In genomic region chr16:18925306-18926188, GRCh38 we compare ENCODE assay signal across 8 cellular contexts. TPM values are rescaled to one million over a fixed set of nuclear protein-coding genes. Genes with fewer than 3 reads are reported as not detected.
DNase-seq lines count a peak whose midpoint lies in the region; ATAC-seq and TF ChIP-seq lines count a peak whose summit lies in the region.
"Not testable (repeated sequence)": the region's sequence is repeated elsewhere in the genome, so short reads cannot be mapped to it uniquely, and the experiment has no call there.

No MANE protein-coding gene starts in this region.

- H3K4me2 ChIP-seq in HCT116 (ENCODE audit: low read length), result peak overlapping the region; percentile 84

- not testable (repeated sequence) for TF ChIP-seq CTCF in HCT116 (IDR thresholded peaks at IDR 0.05 in 2 of 3, conservative IDR thresholded peaks at IDR 0.05 in 1 of 3; ENCODE audit: borderline replicate concordance in 1 of 3, insufficient read depth in 1 of 3, low read depth in 2 of 3, low read length in 2 of 3); glutamatergic neuron (IDR thresholded peaks at IDR 0.05; ENCODE audit: partially characterized antibody, unreplicated experiment); omental fat pad (IDR thresholded peaks at IDR 0.05)

- not testable (repeated sequence) for H3K36me3 ChIP-seq in HCT116 (ENCODE audit: control insufficient read depth in 1 of 2, insufficient read depth in 2 of 2, low read length in 2 of 2)

- POLR2A ChIA-PET in HCT116 (lab: Charles Lee), result not testable (repeated sequence)
- POLR2A ChIA-PET in activated naive CD8-positive, alpha-beta T cell treated with anti-CD3 and anti-CD28 coated beads, Interleukin-2, amount 10 ng/mL, durations not matched to agents 7 days and 5 days (lab: Charles Lee), result interaction anchor here (0.7 to 1.8 kb wide), 4 partner anchors 31 to 142 kb away, joined by 3 to 9 read pairs (median 6); partner anchors contain the start of genes ARL6IP1, COQ7 and RPS15A

- peaks cover 50% of the 10 kb centered on the region for H3K79me2 ChIP-seq in HCT116 (ENCODE audit: insufficient read depth, low read length)

- H2AFZ ChIP-seq in HCT116 (ENCODE audit: low read depth, low read length, poor library complexity, severe bottlenecking), result not testable (repeated sequence)

- not testable (repeated sequence) for H3K9me2 ChIP-seq in HCT116 (ENCODE audit: insufficient read depth)

- peaks cover 5 to 20% of the 10 kb centered on the region in 2 experiments for H3K4me1 ChIP-seq in HCT116 (ENCODE audit: control insufficient read depth in 1 of 2, insufficient read depth in 2 of 2, low read length in 2 of 2)

- not testable (repeated sequence) for H3K9me3 ChIP-seq in HCT116 (ENCODE audit: control insufficient read depth in 1 of 2, insufficient read depth in 1 of 2, low read depth in 1 of 2, low read length in 2 of 2)

- not testable (repeated sequence) for H3K9me3 Mint-ChIP-seq in T-helper 1 cell treated with Interleukin-12 subunit alpha and Interleukin-12 subunit beta and Interleukin-4 antibody, amounts not matched to agents 30 μg/mL and 1 μg/mL, for 36 hours; activated naive CD8-positive, alpha-beta T cell treated with anti-CD3 and anti-CD28 coated beads, Interleukin-2, amount 10 ng/mL, durations not matched to agents 7 days and 5 days; glutamatergic neuron (ENCODE audit: unreplicated experiment)

- TF ChIP-seq POLR2A in HCT116 (IDR thresholded peaks at IDR 0.05; ENCODE audit: borderline replicate concordance, extremely low read depth, insufficient read depth, insufficient read length), result not testable (repeated sequence)

- H3K36me3 Mint-ChIP-seq in T-helper 1 cell treated with Interleukin-12 subunit alpha and Interleukin-12 subunit beta and Interleukin-4 antibody, amounts not matched to agents 30 μg/mL and 1 μg/mL, for 36 hours (ENCODE audit: low read depth); activated naive CD8-positive, alpha-beta T cell treated with anti-CD3 and anti-CD28 coated beads, Interleukin-2, amount 10 ng/mL, durations not matched to agents 7 days and 5 days; glutamatergic neuron (ENCODE audit: unreplicated experiment): not testable (repeated sequence)

- intact Hi-C loops in HCT116 (cut with micrococcal nuclease), result loop anchor here (2.0 kb wide), 1 partner anchor 43 kb away; no protein-coding TSS in a partner anchor

- peak overlapping the region; percentile 90 for H3K4me3 Mint-ChIP-seq in T-helper 1 cell treated with Interleukin-12 subunit alpha and Interleukin-12 subunit beta and Interleukin-4 antibody, amounts not matched to agents 30 μg/mL and 1 μg/mL, for 36 hours
- peak overlapping the region; percentile 96 for H3K4me3 Mint-ChIP-seq in activated naive CD8-positive, alpha-beta T cell treated with anti-CD3 and anti-CD28 coated beads, Interleukin-2, amount 10 ng/mL, durations not matched to agents 7 days and 5 days
- peak overlapping the region; percentile 100 for H3K4me3 Mint-ChIP-seq in glutamatergic neuron (ENCODE audit: unreplicated experiment)

- not testable (repeated sequence) for H3K27me3 ChIP-seq in HCT116 (ENCODE audit: insufficient read depth, low read length)

- DNase-seq in GM03348 (ENCODE audit: low spot score), result peak; percentile 48
- not testable (repeated sequence) for DNase-seq in HCT116 (ENCODE audit: low read depth, low spot score)
- peak; percentile 41 for DNase-seq in LHCN-M2 (ENCODE audit: low read depth)
- DNase-seq in activated naive CD8-positive, alpha-beta T cell treated with anti-CD3 and anti-CD28 coated beads, Interleukin-2, amount 10 ng/mL, durations not matched to agents 7 days and 5 days, result peak; percentile 86
- peak; percentile 61 for DNase-seq in glutamatergic neuron
- DNase-seq in omental fat pad (ENCODE audit: low spot score), result peak; percentile 25
- DNase-seq in stimulated activated naive CD4-positive, alpha-beta T cell treated with Interleukin-2 at 50 U/mL for 16 hours (lab: John Stamatoyannopoulos, UW), result peak; percentile 70

- peak overlapping the region; percentile 50 to 76 for H3K4me3 ChIP-seq in HCT116 (replicated peaks in 1 of 2; ENCODE audit: low read depth in 1 of 2, low read length in 2 of 2)

- peak overlapping the region; percentile 86 for H3K9ac ChIP-seq in HCT116 (ENCODE audit: low read length)

- not testable (repeated sequence) for TF ChIP-seq RAD21 in HCT116 (IDR thresholded peaks at IDR 0.05; ENCODE audit: low read depth)

- BruUV-seq in HCT116 (replicated peaks; lab: Mats Ljungman, UMichigan), result not testable (repeated sequence)

- RAD21 ChIA-PET in HCT116 (lab: Charles Lee; ENCODE audit: low non-redundant PET in 1 of 2, low total read pairs in 2 of 2, uncharacterized antibody in 2 of 2, unreplicated experiment in 2 of 2), result not testable (repeated sequence)

- H3K27me3 Mint-ChIP-seq in T-helper 1 cell treated with Interleukin-12 subunit alpha and Interleukin-12 subunit beta and Interleukin-4 antibody, amounts not matched to agents 30 μg/mL and 1 μg/mL, for 36 hours (ENCODE audit: low read depth); activated naive CD8-positive, alpha-beta T cell treated with anti-CD3 and anti-CD28 coated beads, Interleukin-2, amount 10 ng/mL, durations not matched to agents 7 days and 5 days; glutamatergic neuron (ENCODE audit: unreplicated experiment): not testable (repeated sequence)

- not testable (repeated sequence) for H4K20me1 ChIP-seq in HCT116 (ENCODE audit: insufficient read depth)

- peaks cover 29% of the 10 kb centered on the region for H3K4me1 Mint-ChIP-seq in T-helper 1 cell treated with Interleukin-12 subunit alpha and Interleukin-12 subunit beta and Interleukin-4 antibody, amounts not matched to agents 30 μg/mL and 1 μg/mL, for 36 hours (ENCODE audit: low read depth)
- peaks cover 24% of the 10 kb centered on the region for H3K4me1 Mint-ChIP-seq in activated naive CD8-positive, alpha-beta T cell treated with anti-CD3 and anti-CD28 coated beads, Interleukin-2, amount 10 ng/mL, durations not matched to agents 7 days and 5 days
- not testable (repeated sequence) for H3K4me1 Mint-ChIP-seq in glutamatergic neuron (ENCODE audit: low read depth, unreplicated experiment)

- peak overlapping the region; percentile 68 for H3K27ac ChIP-seq in HCT116 (ENCODE audit: low read depth, low read length)

- CTCF ChIA-PET in HCT116 (lab: Charles Lee), result not testable (repeated sequence)

- ATAC-seq in HCT116 (peak; percentile 75), omental fat pad (ENCODE audit: low FRiP score) (peak; percentile 85)
- ATAC-seq in activated naive CD8-positive, alpha-beta T cell treated with anti-CD3 and anti-CD28 coated beads, Interleukin-2, amount 10 ng/mL, durations not matched to agents 7 days and 5 days (ENCODE audit: low read depth), result peak; percentile 78

- H3K27ac Mint-ChIP-seq in T-helper 1 cell treated with Interleukin-12 subunit alpha and Interleukin-12 subunit beta and Interleukin-4 antibody, amounts not matched to agents 30 μg/mL and 1 μg/mL, for 36 hours, result peak overlapping the region; percentile 97
- peak overlapping the region; percentile 92 for H3K27ac Mint-ChIP-seq in activated naive CD8-positive, alpha-beta T cell treated with anti-CD3 and anti-CD28 coated beads, Interleukin-2, amount 10 ng/mL, durations not matched to agents 7 days and 5 days
- peak overlapping the region; percentile 94 for H3K27ac Mint-ChIP-seq in glutamatergic neuron (ENCODE audit: unreplicated experiment)

TF ChIP-seq in HCT116, 20 proteins besides CTCF, POLR2A, EP300 and RAD21:
- TF ChIP-seq ZFX (IDR thresholded peaks at IDR 0.05) (peak; percentile 74), MAX (IDR thresholded peaks at IDR 0.05) (peak; percentile 18; the same call in 1 of the 2 replicates)

RNA-seq across cellular contexts. Expression of gene SMG1, which starts 0.7 kb away (rescaled TPM):
- 72.7 TPM for total RNA-seq in HCT116 (2021; ENCODE audit: unreplicated experiment)
- polyA plus RNA-seq in HCT116 (2012), result 18.5 and 18.8 TPM in 2 replicates
- total RNA-seq in LHCN-M2 (2014; rRNA removed), result 21.1 and 31.6 TPM in 2 replicates
- 6.3 TPM for polyA plus RNA-seq in LHCN-M2 (2012)
- total RNA-seq in activated naive CD8-positive, alpha-beta T cell treated with anti-CD3 and anti-CD28 coated beads, Interleukin-2, amount 10 ng/mL, durations not matched to agents 7 days and 5 days, result 100 to 1,000 TPM; 130 to 132 TPM
- 82.1 TPM for total RNA-seq in glutamatergic neuron (ENCODE audit: unreplicated experiment)
- 100 to 1,000 TPM in 2 of 4 donors, 10 to 100 TPM in 2; 84.9 to 144 (median 104) TPM for total RNA-seq in omental fat pad

RNA-seq across cellular contexts. Expression of gene TMC7, which starts 58.2 kb away (rescaled TPM):
- total RNA-seq in HCT116 (2021; ENCODE audit: unreplicated experiment), result 5.2 TPM
- polyA plus RNA-seq in HCT116 (2012), result 3.5 and 3.9 TPM in 2 replicates
- 2.1 and 2.8 TPM in 2 replicates for total RNA-seq in LHCN-M2 (2014; rRNA removed)
- 1.3 TPM for polyA plus RNA-seq in LHCN-M2 (2012)
- total RNA-seq in activated naive CD8-positive, alpha-beta T cell treated with anti-CD3 and anti-CD28 coated beads, Interleukin-2, amount 10 ng/mL, durations not matched to agents 7 days and 5 days, result not detected
- total RNA-seq in glutamatergic neuron (ENCODE audit: unreplicated experiment), result 2.5 TPM
- total RNA-seq in omental fat pad, result 1 to 10 TPM in 2 of 4 donors, under 1 TPM in 2; 0.36 to 4.3 (median 1.3) TPM
